36 cellular contexts compared by ENCODE assay signal in the genomic region with DNA sequence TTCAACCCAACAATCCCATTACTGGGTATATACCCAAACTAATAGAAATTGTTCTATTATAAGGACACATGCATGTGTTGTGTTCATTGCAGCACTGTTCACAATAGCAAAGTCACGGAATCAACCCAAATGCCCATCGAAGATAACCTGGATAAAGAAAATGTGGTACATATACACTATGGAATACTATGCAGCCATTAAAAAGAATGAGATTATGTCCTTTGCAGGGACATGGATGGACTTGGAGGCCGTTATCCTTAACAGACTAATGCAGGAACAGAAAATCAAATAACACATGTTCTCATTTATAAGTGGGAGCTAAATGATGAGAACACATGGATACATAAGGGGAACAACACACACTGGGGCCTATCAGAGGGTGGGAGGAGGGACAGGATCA.
DNase-seq lines count a peak whose midpoint lies in the region; ATAC-seq, FAIRE-seq and TF ChIP-seq lines count a peak whose summit lies in the region.
"Had no signal": no experiment of that assay in that cellular context is flagged by ENCODE, and none has a peak within 500 bp of the region (broad histone marks: within the 10 kb centered on the region; RNA-seq: fewer than 3 reads in every experiment).

No MANE protein-coding gene starts in this region.

- no peak for DNase-seq in SK-N-SH
- DNase-seq in HepG2 (ENCODE audit: low spot score): no peak
- no peak for DNase-seq in right lobe of liver
- DNase-seq in K562 (ENCODE audit: extremely low read depth in 1 of 4, low spot score in 3 of 4): no peak
- DNase-seq in stimulated activated CD4-positive, alpha-beta T cell treated with anti-CD3 and anti-CD28 coated beads, Interleukin-4, amount 100 ng/mL, for 4 hours: no peak
- no peak for DNase-seq in H9
- DNase-seq: 8988T; ACHN; AML-193; BE2C; C1 segment of cervical spinal cord; Caco-2; Calu3; CD4-positive, alpha-beta memory T cell; CD4-positive, alpha-beta T cell; CD4-positive, CD25-positive, alpha-beta regulatory T cell; CD8-positive, alpha-beta memory T cell; CD8-positive, alpha-beta T cell; COR-L47; DMS 273 treated with DMSO at 0.1 percent for 48 hours; DMS153; DMS53; DMS79; DMS79 treated with DMSO at 0.1 percent for 48 hours; DND-41; EL had no signal

- H3K9me3 ChIP-seq in SK-N-SH (no peaks in the 10 kb centered on the region), HepG2 (ENCODE audit: low read length) (no peaks in the 10 kb centered on the region), right lobe of liver (no peaks in the 10 kb centered on the region), HEK293 (ENCODE audit: control insufficient read depth, insufficient read depth, low read depth, low read length) (no peaks in the 10 kb centered on the region), K562 (replicated peaks; ENCODE audit: control insufficient read depth, insufficient read depth, low read depth, low read length) (no peaks in the 10 kb centered on the region), H9 (ENCODE audit: control insufficient read depth, low read depth, low read length) (no peaks in the 10 kb centered on the region)
- H3K9me3 ChIP-seq: A549, BE2C, BLaER1 had no signal

- peaks cover 0 to 7% of the 10 kb centered on the region in 2 experiments; a peak in 1 of 4 replicates for H3K4me1 Mint-ChIP-seq in H9
- H3K4me1 Mint-ChIP-seq: B cell, CD14-positive monocyte had no signal

- H3K27me3 ChIP-seq in SK-N-SH (ENCODE audit: insufficient read depth): no peaks in the 10 kb centered on the region
- no peaks in the 10 kb centered on the region; a peak in 1 of 5 replicates for H3K27me3 ChIP-seq in HepG2 (ENCODE audit: control insufficient read depth in 1 of 2, insufficient read depth in 2 of 2, low read length in 2 of 2)
- no peaks in the 10 kb centered on the region for H3K27me3 ChIP-seq in right lobe of liver
- no peaks in the 10 kb centered on the region for H3K27me3 ChIP-seq in K562 (ENCODE audit: control insufficient read depth in 2 of 2, insufficient read depth in 2 of 2, low read length in 2 of 2)
- no peaks in the 10 kb centered on the region for H3K27me3 ChIP-seq in H9 (ENCODE audit: insufficient read depth, low read length)
- H3K27me3 ChIP-seq: BE2C; BLaER1; BLaER1 treated with 17β-estradiol and CSF1 and Interleukin-3, amounts not matched to agents 10 nM and 100 nM had no signal

- intact Hi-C loops in HepG2 (cut with micrococcal nuclease; ENCODE audit: unreplicated experiment): no loop called here
- intact Hi-C loops in right lobe of liver (cut with DNase I): no loop called here
- intact Hi-C loops in K562 (cut with micrococcal nuclease): no loop called here

- H3K4me3 ChIP-seq in SK-N-SH (ENCODE audit: low read depth in 2 of 2, low read length in 1 of 2) (no peak overlapping the region), HepG2 (replicated peaks in 1 of 3; ENCODE audit: insufficient read depth in 1 of 3, low read depth in 2 of 3, low read length in 3 of 3) (no peak overlapping the region), right lobe of liver (no peak overlapping the region), HEK293 (ENCODE audit: low read depth, low read length) (no peak overlapping the region), K562 (no peak overlapping the region)
- H3K4me3 ChIP-seq: A549; BLaER1; BLaER1 treated with 17β-estradiol and CSF1 and Interleukin-3, amounts not matched to agents 10 nM and 100 nM had no signal

- no peak overlapping the region for H2BK5ac ChIP-seq in H9 (ENCODE audit: insufficient read length, low read length)

- peaks cover 18 to 56% (median 40%) of the 10 kb centered on the region in 3 experiments; a peak in 6 of 7 replicates for H3K36me3 Mint-ChIP-seq in H9 (ENCODE audit: insufficient read depth in 1 of 3, low read depth in 3 of 3)

- H3K18ac ChIP-seq in H9 (ENCODE audit: insufficient read length, low read depth, low read length): no peak overlapping the region

- no peaks in the 10 kb centered on the region for H3K79me1 ChIP-seq in H9 (ENCODE audit: insufficient read depth, low read depth, low read length, poor library complexity, severe bottlenecking)

- in situ Hi-C loops in HepG2 (cut with HindIII; ENCODE audit: extremely low pct_ligation_motif_present, low pct_unique_long_range_greater_than_20kb) (no loop called here), K562 (cut with MboI) (no loop called here)

- H2BK12ac ChIP-seq in H9 (ENCODE audit: insufficient read length, low read depth, low read length): no peak overlapping the region

- H3K27ac Mint-ChIP-seq in H9: no peak overlapping the region
- H3K27ac Mint-ChIP-seq: B cell; CD14-positive monocyte; CD4-positive, alpha-beta T cell; CD4-positive, CD25-positive, alpha-beta regulatory T cell; CD8-positive, alpha-beta memory T cell; CD8-positive, alpha-beta T cell had no signal

- TF ChIP-seq CTCF in SK-N-SH (IDR thresholded peaks at IDR 0.05): no peak
- no peak for TF ChIP-seq CTCF in HepG2 (CRISPR knock-in tag; IDR thresholded peaks at IDR 0.05)
- no peak for TF ChIP-seq CTCF in right lobe of liver (IDR thresholded peaks at IDR 0.05)
- no peak for TF ChIP-seq CTCF in HEK293 (tag by site-specific recombination; IDR thresholded peaks at IDR 0.05)
- TF ChIP-seq CTCF in K562 (IDR thresholded peaks at IDR 0.05 in 2 of 3, conservative IDR thresholded peaks at IDR 0.05 in 1 of 3; ENCODE audit: insufficient read depth in 2 of 3, low read depth in 1 of 3, low read length in 3 of 3): no peak
- no peak for TF ChIP-seq CTCF in H9 (conservative IDR thresholded peaks at IDR 0.05)

- H2AK5ac ChIP-seq in H9 (ENCODE audit: insufficient read length, low read length): no peak overlapping the region

- FAIRE-seq in HepG2 (lab: Jason Lieb, UNC) (no peak), K562 (lab: Jason Lieb, UNC) (no peak)
- FAIRE-seq: A204.1, A549 had no signal

- no peaks in the 10 kb centered on the region for H3K27me3 Mint-ChIP-seq in H9 (ENCODE audit: low read depth)
- H3K27me3 Mint-ChIP-seq: B cell; CD4-positive, alpha-beta memory T cell; CD4-positive, alpha-beta T cell; CD4-positive, CD25-positive, alpha-beta regulatory T cell; CD8-positive, alpha-beta memory T cell had no signal

- H4K5ac ChIP-seq in H9 (ENCODE audit: insufficient read length, low read depth, low read length): no peak overlapping the region

- no peaks in the 10 kb centered on the region for H4K20me1 ChIP-seq in SK-N-SH (ENCODE audit: insufficient read depth)
- H4K20me1 ChIP-seq in HepG2 (ENCODE audit: insufficient read depth, low read length): no peaks in the 10 kb centered on the region
- no peaks in the 10 kb centered on the region for H4K20me1 ChIP-seq in K562 (replicated peaks; ENCODE audit: control insufficient read depth, insufficient read depth, low read length)
- no peaks in the 10 kb centered on the region for H4K20me1 ChIP-seq in H9 (ENCODE audit: control insufficient read depth, insufficient read depth, insufficient read length)
- H4K20me1 ChIP-seq: BLaER1; BLaER1 treated with 17β-estradiol and CSF1 and Interleukin-3, amounts not matched to agents 10 nM and 100 nM had no signal

- BruUV-seq in HepG2 (replicated peaks; lab: Mats Ljungman, UMichigan): no TSS peak
- BruUV-seq in K562 (replicated peaks; lab: Mats Ljungman, UMichigan): no TSS peak

- no peak overlapping the region for H2BK15ac ChIP-seq in H9 (ENCODE audit: low read depth, low read length)

- no peak overlapping the region for H3T11ph ChIP-seq in H9 (ENCODE audit: low read length)

- ATAC-seq in SK-N-SH treated with all-trans-retinoic acid at 6 μM for 48 hours (no peak), HepG2 (no peak), right lobe of liver (no peak), K562 (no peak)
- ATAC-seq: A549; CD8-positive, alpha-beta T cell had no signal

- 92% methylated on average over 3 of the region's 3 CpGs for WGBS in SK-N-SH (ENCODE audit: low lambda C conversion rate)
- 96% methylated on average over 3 of the region's 3 CpGs for WGBS in HepG2 (ENCODE audit: low lambda C conversion rate)
- 98% methylated on average over 3 of the region's 3 CpGs for WGBS in right lobe of liver (ENCODE audit: insufficient coverage, low coverage, low lambda C conversion rate, missing lambda C conversion rate)
- WGBS in K562 (ENCODE audit: insufficient coverage, low coverage, missing lambda C conversion rate): 92% methylated on average over 3 of the region's 3 CpGs
- WGBS in H9 (ENCODE audit: extremely low coverage, insufficient read length, low lambda C conversion rate): no CpG with 5 or more reads among the region's 3 CpGs

- peaks cover 26% of the 10 kb centered on the region for H3F3A ChIP-seq in SK-N-SH (replicated peaks; ENCODE audit: insufficient read depth)

- no peaks in the 10 kb centered on the region for H3K9me3 Mint-ChIP-seq in H9
- H3K9me3 Mint-ChIP-seq: CD4-positive, alpha-beta memory T cell; CD4-positive, alpha-beta T cell; CD4-positive, CD25-positive, alpha-beta regulatory T cell; CD8-positive, alpha-beta memory T cell; CD8-positive, alpha-beta T cell had no signal

- no peaks in the 10 kb centered on the region for H3K4me1 ChIP-seq in SK-N-SH (ENCODE audit: control insufficient read depth in 1 of 2, insufficient read depth in 2 of 2, low read depth in 1 of 2, low read length in 1 of 2)
- H3K4me1 ChIP-seq in HepG2 (ENCODE audit: insufficient read depth, low read length): no peaks in the 10 kb centered on the region
- H3K4me1 ChIP-seq in right lobe of liver: no peaks in the 10 kb centered on the region
- H3K4me1 ChIP-seq in HEK293 (ENCODE audit: control insufficient read depth, insufficient read depth, low read length): no peaks in the 10 kb centered on the region
- no peaks in the 10 kb centered on the region for H3K4me1 ChIP-seq in K562 (replicated peaks in 1 of 2; ENCODE audit: control insufficient read depth in 2 of 2, insufficient read depth in 2 of 2, low read length in 2 of 2)
- H3K4me1 ChIP-seq in H9 (ENCODE audit: insufficient read depth, low read length): no peaks in the 10 kb centered on the region
- H3K4me1 ChIP-seq: A549; BE2C; BLaER1; BLaER1 treated with 17β-estradiol and CSF1 and Interleukin-3, amounts not matched to agents 10 nM and 100 nM; Caco-2 had no signal

- no peak overlapping the region for H3K4me2 ChIP-seq in SK-N-SH
- no peak overlapping the region for H3K4me2 ChIP-seq in HepG2 (ENCODE audit: low read depth, low read length)
- H3K4me2 ChIP-seq in K562 (ENCODE audit: insufficient read depth, low read length): no peak overlapping the region
- H3K4me2 ChIP-seq in H9 (ENCODE audit: insufficient read depth, insufficient read length, low read length): no peak overlapping the region
- H3K4me2 ChIP-seq: A549; BLaER1; BLaER1 treated with 17β-estradiol and CSF1 and Interleukin-3, amounts not matched to agents 10 nM and 100 nM had no signal

- no peak overlapping the region for H2BK20ac ChIP-seq in H9 (ENCODE audit: low read depth, low read length, poor library complexity, severe bottlenecking)

- H2AFZ ChIP-seq in SK-N-SH (ENCODE audit: low read depth): no peak overlapping the region
- no peak overlapping the region for H2AFZ ChIP-seq in HepG2 (ENCODE audit: low read length)
- no peak overlapping the region for H2AFZ ChIP-seq in K562 (ENCODE audit: low read depth, low read length)
- H2AFZ ChIP-seq in H9 (ENCODE audit: low read length): no peak overlapping the region

- TF ChIP-seq RAD21 in SK-N-SH (IDR thresholded peaks at IDR 0.05; ENCODE audit: low read length) (no peak), HepG2 (CRISPR knock-in tag; IDR thresholded peaks at IDR 0.05) (no peak), K562 (CRISPR knock-in tag; conservative IDR thresholded peaks at IDR 0.05 in 1 of 2, IDR thresholded peaks at IDR 0.05 in 1 of 2) (no peak)

- no peaks in the 10 kb centered on the region for H3K23me2 ChIP-seq in H9 (ENCODE audit: insufficient read length, low read depth, low read length, poor library complexity, severe bottlenecking)

- no peak overlapping the region for H2BK120ac ChIP-seq in H9 (ENCODE audit: low read depth, low read length, poor library complexity, severe bottlenecking)

- H3K79me2 ChIP-seq in SK-N-SH (ENCODE audit: insufficient read depth) (no peaks in the 10 kb centered on the region), HepG2 (ENCODE audit: insufficient read depth, low read length) (no peaks in the 10 kb centered on the region), K562 (ENCODE audit: control insufficient read depth, insufficient read depth, low read length) (no peaks in the 10 kb centered on the region), H9 (ENCODE audit: insufficient read depth, low read length) (no peaks in the 10 kb centered on the region)

- H3K4me3 Mint-ChIP-seq in H9: no peak overlapping the region
- H3K4me3 Mint-ChIP-seq: B cell; CD14-positive monocyte; CD4-positive, alpha-beta memory T cell; CD4-positive, alpha-beta T cell; CD4-positive, CD25-positive, alpha-beta regulatory T cell; CD8-positive, alpha-beta memory T cell; CD8-positive, alpha-beta T cell had no signal

- H3K9me1 ChIP-seq in K562 (ENCODE audit: control insufficient read depth, insufficient read depth, low read length): no peaks in the 10 kb centered on the region

- H3K9me2 ChIP-seq in SK-N-SH: no peaks in the 10 kb centered on the region

- H3K27ac ChIP-seq in SK-N-SH (ENCODE audit: low read depth in 2 of 2, low read length in 1 of 2) (no peak overlapping the region), HepG2 (ENCODE audit: extremely low read length, insufficient read depth, low read length) (no peak overlapping the region), right lobe of liver (no peak overlapping the region), HEK293 (ENCODE audit: extremely low read depth, low read depth, low read length) (no peak overlapping the region), K562 (ENCODE audit: extremely low read depth, low read depth, low read length) (no peak overlapping the region), H9 (ENCODE audit: insufficient read length, low read depth, low read length) (no peak overlapping the region)
- H3K27ac ChIP-seq: 22Rv1; A549; BLaER1; BLaER1 treated with 17β-estradiol and CSF1 and Interleukin-3, amounts not matched to agents 10 nM and 100 nM; C4-2B had no signal

- H3K9ac ChIP-seq in SK-N-SH (no peak overlapping the region), HepG2 (ENCODE audit: insufficient read depth, low read depth, low read length) (no peak overlapping the region), K562 (ENCODE audit: insufficient read depth in 1 of 2, low read depth in 2 of 2, low read length in 2 of 2) (no peak overlapping the region), H9 (ENCODE audit: extremely low read depth, insufficient read length, low read length) (no peak overlapping the region)
- H3K9ac ChIP-seq: BLaER1; BLaER1 treated with 17β-estradiol and CSF1 and Interleukin-3, amounts not matched to agents 10 nM and 100 nM had no signal

- TF ChIP-seq POLR2A in HepG2 (IDR thresholded peaks at IDR 0.05; ENCODE audit: insufficient read depth in 1 of 2, low read depth in 2 of 2, low read length in 2 of 2) (no peak), right lobe of liver (IDR thresholded peaks at IDR 0.05) (no peak), K562 (conservative IDR thresholded peaks at IDR 0.05) (no peak)

- no peak overlapping the region for H3K14ac ChIP-seq in H9 (ENCODE audit: insufficient read depth, low read length)

- peaks cover 7 to 23% of the 10 kb centered on the region in 2 experiments for H3K36me3 ChIP-seq in SK-N-SH (replicated peaks in 1 of 2; ENCODE audit: control insufficient read depth in 1 of 2, insufficient read depth in 2 of 2, low read length in 1 of 2)
- H3K36me3 ChIP-seq in HepG2 (replicated peaks in 1 of 2; ENCODE audit: control insufficient read depth in 1 of 2, insufficient read depth in 2 of 2, low read length in 2 of 2): peaks cover 8 to 26% of the 10 kb centered on the region in 2 experiments; a peak in 4 of 5 replicates
- H3K36me3 ChIP-seq in right lobe of liver: no peaks in the 10 kb centered on the region
- peaks cover 12 to 45% of the 10 kb centered on the region in 2 experiments for H3K36me3 ChIP-seq in HEK293 (ENCODE audit: control insufficient read depth in 2 of 2, insufficient read depth in 1 of 2, low read length in 2 of 2)
- H3K36me3 ChIP-seq in K562 (ENCODE audit: control insufficient read depth, insufficient read depth, low read length): peaks cover 51% of the 10 kb centered on the region; the same call in 2 of the 3 replicates

- no peak for TF ChIP-seq EP300 in SK-N-SH (IDR thresholded peaks at IDR 0.05; ENCODE audit: borderline replicate concordance in 1 of 2, low read depth in 1 of 2, low read length in 1 of 2)
- TF ChIP-seq EP300 in HepG2 (IDR thresholded peaks at IDR 0.05; ENCODE audit: low read depth in 2 of 2, low read length in 2 of 2): no peak
- no peak for TF ChIP-seq EP300 in HepG2 (CRISPR knock-in tag; IDR thresholded peaks at IDR 0.05; ENCODE audit: borderline replicate concordance)
- no peak for TF ChIP-seq EP300 in K562 (IDR thresholded peaks at IDR 0.05; ENCODE audit: low read length)

- H4K91ac ChIP-seq in H9 (ENCODE audit: insufficient read length, low read depth, low read length): no peak overlapping the region

- POLR2A ChIA-PET in SK-N-SH (lab: Yijun Ruan, JAX) (no interaction called here), HepG2 (lab: Yijun Ruan, JAX) (no interaction called here), HEK293 (lab: Yijun Ruan, JAX) (no interaction called here), K562 (lab: Yijun Ruan, JAX) (no interaction called here)

- H4K8ac ChIP-seq in H9 (replicated peaks; ENCODE audit: insufficient read length, low read depth, low read length): no peak overlapping the region

- no peak overlapping the region for H3K23ac ChIP-seq in H9 (ENCODE audit: insufficient read length, low read depth, low read length)

- no peak overlapping the region for H3K56ac ChIP-seq in H9 (ENCODE audit: insufficient read length, low read depth, low read length)

- H3K4ac ChIP-seq in H9 (ENCODE audit: low read depth, low read length): no peak overlapping the region

- CTCF ChIA-PET in SK-N-SH (lab: Yijun Ruan, JAX) (no interaction called here), HepG2 (lab: Yijun Ruan, JAX; ENCODE audit: low intra/inter-chr PET ratio, low total read pairs) (no interaction called here), HEK293 (lab: Yijun Ruan, JAX) (interaction anchor here (1.2 kb wide), 1 partner anchor 137 kb away, joined by 4 read pairs; the partner anchor contains the start of gene EDAR), K562 (lab: Yijun Ruan, JAX; ENCODE audit: low intra/inter-chr PET ratio) (no interaction called here)
